Comparison of ENCODE assay signal across 2 cellular contexts in the genomic region with DNA sequence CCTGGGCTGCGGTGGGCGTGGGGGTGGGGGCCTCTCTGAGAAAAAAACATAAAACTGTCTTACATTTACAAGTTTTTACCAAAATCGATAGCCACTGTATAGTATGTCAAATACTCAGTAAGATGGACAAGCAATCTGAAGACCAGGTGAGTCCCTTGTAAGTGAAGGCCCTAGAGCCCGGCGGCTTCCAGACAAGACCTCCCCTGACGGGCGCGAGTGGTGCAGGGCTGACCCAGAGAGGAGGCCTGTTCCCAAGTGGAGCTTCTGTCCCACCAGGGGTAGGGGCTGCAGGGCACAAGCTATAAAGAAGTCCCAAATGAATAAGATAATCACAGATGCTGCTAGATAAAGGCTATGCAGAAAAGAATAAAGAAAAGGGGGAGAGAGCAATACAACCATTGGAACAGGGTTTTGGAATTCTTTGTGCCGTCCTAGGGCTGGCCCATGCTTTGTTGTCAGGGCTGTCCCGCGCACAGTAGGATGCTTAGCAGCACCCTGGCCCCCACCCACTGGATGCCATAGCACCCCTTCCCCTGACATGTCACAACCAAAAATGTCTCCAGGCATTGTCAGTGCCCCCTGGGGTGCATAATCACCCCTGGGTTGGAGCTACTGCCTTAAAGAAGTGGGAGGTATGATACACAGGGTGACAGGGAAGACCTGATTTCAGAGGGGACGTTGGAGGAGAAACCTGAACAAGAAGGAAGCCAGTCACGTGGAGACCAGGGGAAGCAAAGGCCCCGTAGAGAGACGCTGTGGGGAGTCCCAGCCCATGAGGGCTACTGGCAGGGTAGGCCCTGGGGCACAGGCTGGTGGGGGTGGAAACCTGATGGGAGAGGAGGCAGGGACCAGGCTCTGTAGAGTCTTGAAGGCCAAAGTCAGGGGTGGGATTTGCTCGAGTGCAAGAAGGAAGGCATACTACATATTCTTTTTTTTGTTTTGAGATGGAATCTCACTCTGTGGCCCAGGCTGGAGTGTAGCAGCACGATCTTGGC.
TF ChIP-seq lines count a peak whose summit lies in the region.

No MANE protein-coding gene starts in this region.

TF ChIP-seq in HCT116, 20 proteins besides CTCF, POLR2A, EP300 and RAD21:
- no peak for TF ChIP-seq ATF3 (IDR thresholded peaks at IDR 0.05)
- no peak for TF ChIP-seq POLR2AphosphoS5 (IDR thresholded peaks at IDR 0.05; ENCODE audit: low read depth, low read length)
- no peak for TF ChIP-seq EZH2phosphoT487 (IDR thresholded peaks at IDR 0.05; ENCODE audit: borderline replicate concordance)
- no peak for TF ChIP-seq EZH2 (IDR thresholded peaks at IDR 0.05)
- no peak for TF ChIP-seq ZNF274 (IDR thresholded peaks at IDR 0.05; ENCODE audit: low read depth, low read length)
- TF ChIP-seq YY1 (IDR thresholded peaks at IDR 0.05; ENCODE audit: extremely low read depth, insufficient replicate concordance, low read depth, low read length) = no peak
- no peak for TF ChIP-seq ZBTB33 (IDR thresholded peaks at IDR 0.05; ENCODE audit: extremely low read depth, insufficient replicate concordance, low read length)
TF ChIP-seq in HCT116: peak in this region for 0.

TF ChIP-seq in H1, 55 proteins besides CTCF, POLR2A, EP300 and RAD21:
- TF ChIP-seq BACH1 (IDR thresholded peaks at IDR 0.05; ENCODE audit: low read length) (no peak), CEBPB (IDR thresholded peaks at IDR 0.05; ENCODE audit: low read depth, low read length) (no peak), HDAC6 (IDR thresholded peaks at IDR 0.05; ENCODE audit: low read depth, low read length) (no peak), SAP30 (IDR thresholded peaks at IDR 0.05; ENCODE audit: insufficient read depth, insufficient replicate concordance, low read length) (no peak), YY1 (IDR thresholded peaks at IDR 0.05; ENCODE audit: low read depth, low read length) (no peak), ATF2 (IDR thresholded peaks at IDR 0.05; ENCODE audit: low read length) (no peak), BCL11A (IDR thresholded peaks at IDR 0.05; ENCODE audit: low read depth in 2 of 2, low read length in 2 of 2) (no peak), HDAC2 (IDR thresholded peaks at IDR 0.05; ENCODE audit: borderline replicate concordance in 1 of 2, low read depth in 2 of 2, low read length in 2 of 2) (no peak), CHD1 (IDR thresholded peaks at IDR 0.05; ENCODE audit: low read depth, low read length) (no peak), GABPA (IDR thresholded peaks at IDR 0.05; ENCODE audit: borderline replicate concordance, insufficient read depth, low read length) (no peak), RFX5 (IDR thresholded peaks at IDR 0.05; ENCODE audit: borderline replicate concordance, low read depth, low read length) (no peak), EGR1 (IDR thresholded peaks at IDR 0.05; ENCODE audit: borderline replicate concordance, low read depth, low read length) (no peak), JUND (IDR thresholded peaks at IDR 0.05; ENCODE audit: low read length) (no peak), KDM1A (IDR thresholded peaks at IDR 0.05; ENCODE audit: borderline replicate concordance, low read length) (no peak), TBP (IDR thresholded peaks at IDR 0.05; ENCODE audit: low read depth, low read length) (no peak), CBX8 (IDR thresholded peaks at IDR 0.05; ENCODE audit: borderline replicate concordance, low read depth, low read length) (no peak), BRCA1 (IDR thresholded peaks at IDR 0.05; ENCODE audit: low read depth, low read length) (no peak), SP2 (IDR thresholded peaks at IDR 0.05; ENCODE audit: low read length) (no peak), CTBP2 (IDR thresholded peaks at IDR 0.05; ENCODE audit: borderline replicate concordance, insufficient read depth, insufficient read length, low read length) (no peak)
- TF ChIP-seq, protein P1, sequence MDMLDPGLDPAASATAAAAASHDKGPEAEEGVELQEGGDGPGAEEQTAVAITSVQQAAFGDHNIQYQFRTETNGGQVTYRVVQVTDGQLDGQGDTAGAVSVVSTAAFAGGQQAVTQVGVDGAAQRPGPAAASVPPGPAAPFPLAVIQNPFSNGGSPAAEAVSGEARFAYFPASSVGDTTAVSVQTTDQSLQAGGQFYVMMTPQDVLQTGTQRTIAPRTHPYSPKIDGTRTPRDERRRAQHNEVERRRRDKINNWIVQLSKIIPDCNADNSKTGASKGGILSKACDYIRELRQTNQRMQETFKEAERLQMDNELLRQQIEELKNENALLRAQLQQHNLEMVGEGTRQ (IDR thresholded peaks at IDR 0.05; ENCODE audit: low read length) = no peak
